Comparison of ENCODE assay signal across 15 cellular contexts in the genomic region with DNA sequence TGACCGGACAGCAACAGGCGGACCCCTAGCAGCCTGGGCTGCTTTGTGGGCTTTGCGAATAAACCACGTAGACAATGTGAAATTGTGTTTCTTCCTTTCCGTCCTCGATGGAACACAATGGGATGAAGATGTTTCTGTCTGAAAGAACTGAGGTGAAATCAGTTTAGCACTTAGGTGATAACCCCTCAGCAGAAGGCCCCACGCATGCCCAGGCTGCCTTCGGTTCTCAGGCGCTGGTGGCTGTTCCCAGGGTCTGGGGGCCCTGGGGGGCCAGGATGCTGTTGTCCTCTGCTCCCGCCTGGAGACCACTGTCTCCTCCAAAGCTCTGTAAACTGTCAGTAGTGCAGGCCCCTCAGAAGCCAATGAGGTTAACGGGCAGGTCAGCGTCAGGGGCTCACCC.
"Had no signal": no experiment of that assay in that cellular context is flagged by ENCODE, and none has a peak within 500 bp of the region (broad histone marks: within the 10 kb centered on the region; RNA-seq: fewer than 3 reads in every experiment).

No MANE protein-coding gene starts in this region.

- DNase-seq: activated CD4-positive, alpha-beta T cell treated with anti-CD3 and anti-CD28 coated beads, Interleukin-2, amount 10 ng/mL, durations not matched to agents 24 days and 14 days; activated CD4-positive, CD25-positive, alpha-beta regulatory T cell; activated CD8-positive, alpha-beta T cell treated with anti-CD3 and anti-CD28 coated beads, Interleukin-2, amount 10 ng/mL, durations not matched to agents 7 days and 5 days; activated naive CD4-positive, alpha-beta T cell; activated T-cell treated with anti-CD3 and anti-CD28 coated beads for 4 hours; cortex of kidney; effector memory CD4-positive, alpha-beta T cell; foreskin melanocyte; immature natural killer cell; nephron progenitor cell; psoas muscle; stomach had no signal

- H3K4me3 ChIP-seq: psoas muscle, stomach, thoracic aorta, upper lobe of right lung had no signal

- H3K27ac ChIP-seq: psoas muscle, stomach, thoracic aorta, upper lobe of right lung had no signal

- H3K9me3 ChIP-seq: psoas muscle, stomach, thoracic aorta, upper lobe of right lung had no signal

- ATAC-seq: activated CD8-positive, alpha-beta T cell treated with anti-CD3 and anti-CD28 coated beads, Interleukin-2, amount 10 ng/mL, durations not matched to agents 7 days and 5 days; psoas muscle; sciatic nerve; upper lobe of right lung had no signal

- H3K36me3 ChIP-seq: stomach, thoracic aorta, upper lobe of right lung had no signal

- H3K27me3 ChIP-seq: upper lobe of right lung had no signal
